ENCODE assay signal across 1 cellular context in genomic region chr17:36486204-36487194, GRCh38.
TF ChIP-seq lines count a peak whose summit lies in the region.

Gene ZNHIT3 (plus strand): TSS chr17:36486681. CDS start chr17:36486700, 19 bp downstream.

TF ChIP-seq in HepG2, 621 proteins besides CTCF, POLR2A, EP300 and RAD21 (continued from another document and continues in another):
- TF ChIP-seq KDM5B (CRISPR knock-in tag; IDR thresholded peaks at IDR 0.05; ENCODE audit: borderline replicate concordance): peak; percentile 89
- TF ChIP-seq MXD1 (CRISPR knock-in tag; IDR thresholded peaks at IDR 0.05): peak; percentile 75
- peak; percentile 53; the same call in 1 of the 2 replicates for TF ChIP-seq GTF3A (CRISPR knock-in tag; conservative IDR thresholded peaks at IDR 0.05)
- TF ChIP-seq ZNF343 (CRISPR knock-in tag; IDR thresholded peaks at IDR 0.05): 0 out of 2 replicates have a peak, but pooled peaks have one; percentile 36
- peak; percentile 22; the same call in 1 of the 2 replicates for TF ChIP-seq ZNF609 (CRISPR knock-in tag; IDR thresholded peaks at IDR 0.05; ENCODE audit: borderline replicate concordance)
- peak; percentile 90 for TF ChIP-seq DRAP1 (CRISPR knock-in tag; IDR thresholded peaks at IDR 0.05)
- peak; percentile 88 for TF ChIP-seq POLR2AphosphoS5 (IDR thresholded peaks at IDR 0.05; ENCODE audit: low read depth, low read length)
- peak; percentile 62; the same call in 1 of the 2 replicates for TF ChIP-seq HDAC2 (CRISPR knock-in tag; IDR thresholded peaks at IDR 0.05)
- TF ChIP-seq ETS1 (CRISPR knock-in tag; IDR thresholded peaks at IDR 0.05): no peak
- peak; percentile 88; the same call in 1 of the 2 replicates for TF ChIP-seq TFDP1 (CRISPR knock-in tag; IDR thresholded peaks at IDR 0.05; ENCODE audit: borderline replicate concordance)
- no peak for TF ChIP-seq NRL (CRISPR knock-in tag; IDR thresholded peaks at IDR 0.05; ENCODE audit: borderline replicate concordance)
- TF ChIP-seq ZNF878 (CRISPR knock-in tag; IDR thresholded peaks at IDR 0.05): peak; percentile 85; the same call in 1 of the 2 replicates
- TF ChIP-seq ZNF703 (CRISPR knock-in tag; IDR thresholded peaks at IDR 0.05; ENCODE audit: borderline replicate concordance): no peak
- no peak for TF ChIP-seq ZUFSP (CRISPR knock-in tag; IDR thresholded peaks at IDR 0.05; ENCODE audit: borderline replicate concordance)
- no peak for TF ChIP-seq GLI4 (CRISPR knock-in tag; IDR thresholded peaks at IDR 0.05; ENCODE audit: borderline replicate concordance)
- peak; percentile 69 for TF ChIP-seq PHF21A (CRISPR knock-in tag; IDR thresholded peaks at IDR 0.05)
- no peak for TF ChIP-seq ZNF562 (CRISPR knock-in tag; IDR thresholded peaks at IDR 0.05; ENCODE audit: borderline replicate concordance)
- peak; percentile 32 for TF ChIP-seq ZNF407 (CRISPR knock-in tag; IDR thresholded peaks at IDR 0.05; ENCODE audit: not compliant biosample characterization)
- TF ChIP-seq FOXP1 (IDR thresholded peaks at IDR 0.05): no peak
- 0 out of 2 replicates have a peak, but pooled peaks have one; percentile 28 for TF ChIP-seq FOXP1 (CRISPR knock-in tag; IDR thresholded peaks at IDR 0.05)
- peak; percentile 55; the same call in 1 of the 2 replicates for TF ChIP-seq MIXL1 (CRISPR knock-in tag; IDR thresholded peaks at IDR 0.05)
- no peak for TF ChIP-seq SKI (IDR thresholded peaks at IDR 0.05; ENCODE audit: partially characterized antibody)
- TF ChIP-seq ZNF773 (CRISPR knock-in tag; IDR thresholded peaks at IDR 0.05; ENCODE audit: borderline replicate concordance): no peak
- TF ChIP-seq CREB1 (IDR thresholded peaks at IDR 0.05): peak; percentile 65
- TF ChIP-seq CREB1 (CRISPR knock-in tag; IDR thresholded peaks at IDR 0.05): peak; percentile 80; the same call in 1 of the 2 replicates
- TF ChIP-seq PAXIP1 (CRISPR knock-in tag; conservative IDR thresholded peaks at IDR 0.05): no peak; the same call in 1 of the 2 replicates
- no peak for TF ChIP-seq FUBP1 (CRISPR knock-in tag; IDR thresholded peaks at IDR 0.05; ENCODE audit: borderline replicate concordance)
- 0 out of 2 replicates have a peak, but pooled peaks have one; percentile 14 for TF ChIP-seq ZNF350 (CRISPR knock-in tag; IDR thresholded peaks at IDR 0.05; ENCODE audit: borderline replicate concordance, low read depth)
